9 cellular contexts compared by ENCODE assay signal in genomic region chr15:63509933-63510547, GRCh38. TPM values are rescaled to one million over a fixed set of nuclear protein-coding genes. Genes with fewer than 3 reads are reported as not detected.
DNase-seq lines count a peak whose midpoint lies in the region; ATAC-seq and TF ChIP-seq lines count a peak whose summit lies in the region.
"Had no signal": no experiment of that assay in that cellular context is flagged by ENCODE, and none has a peak within 500 bp of the region (broad histone marks: within the 10 kb centered on the region; RNA-seq: fewer than 3 reads in every experiment).

No MANE protein-coding gene starts in this region.

- no peak for TF ChIP-seq POLR2A in transverse colon (IDR thresholded peaks at IDR 0.05)

- H3K9me3 Mint-ChIP-seq in activated T-cell treated with anti-CD3 and anti-CD28 coated beads, Interleukin-2, amount 50 U/mL, for 4 hours = no peaks in the 10 kb centered on the region
- no peaks in the 10 kb centered on the region for H3K9me3 Mint-ChIP-seq in activated naive CD4-positive, alpha-beta T cell treated with anti-CD3 and anti-CD28 coated beads, Interleukin-2, amount 50 U/mL, for 72 hours
- H3K9me3 Mint-ChIP-seq in glutamatergic neuron (ENCODE audit: unreplicated experiment) = peaks cover 3% of the 10 kb centered on the region

- H3K27me3 ChIP-seq in foreskin keratinocyte = no peaks in the 10 kb centered on the region
- no peaks in the 10 kb centered on the region for H3K27me3 ChIP-seq in transverse colon

- DNase-seq in activated T-cell treated with anti-CD3 and anti-CD28 coated beads, Interleukin-2, amount 50 U/mL, for 4 hours = no peak
- no peak for DNase-seq in activated T-cell treated with anti-CD3 and anti-CD28 coated beads, Interleukin-2, amount 50 U/mL, for 48 hours
- no peak for DNase-seq in activated naive CD4-positive, alpha-beta T cell treated with anti-CD3 and anti-CD28 coated beads, Interleukin-2, amount 50 U/mL, for 72 hours (ENCODE audit: low spot score in 2 of 2)
- DNase-seq in foreskin keratinocyte (peak in 1 of 2 donors; percentile 64), transverse colon (no peak), glutamatergic neuron (no peak)
- DNase-seq: NCI-H748 treated with DMSO at 0.1 percent for 48 hours had no signal

- H3K9me3 ChIP-seq in transverse colon = no peaks in the 10 kb centered on the region

- H3K36me3 Mint-ChIP-seq in activated T-cell treated with anti-CD3 and anti-CD28 coated beads, Interleukin-2, amount 50 U/mL, for 4 hours (ENCODE audit: insufficient read depth) = no peaks in the 10 kb centered on the region
- H3K36me3 Mint-ChIP-seq in activated naive CD4-positive, alpha-beta T cell treated with anti-CD3 and anti-CD28 coated beads, Interleukin-2, amount 50 U/mL, for 72 hours = peaks cover 0 to 15% of the 10 kb centered on the region in 2 donors
- H3K36me3 Mint-ChIP-seq in glutamatergic neuron (ENCODE audit: unreplicated experiment) = no peaks in the 10 kb centered on the region

- intact Hi-C loops in transverse colon (cut with DNase I; ENCODE audit: low total_unique reads) = no loop called here

- TF ChIP-seq EP300 in transverse colon (IDR thresholded peaks at IDR 0.05; ENCODE audit: low read depth) = no peak

- H3K27me3 Mint-ChIP-seq in activated T-cell treated with anti-CD3 and anti-CD28 coated beads, Interleukin-2, amount 50 U/mL, for 4 hours (ENCODE audit: low read depth) = no peaks in the 10 kb centered on the region
- H3K27me3 Mint-ChIP-seq in glutamatergic neuron (ENCODE audit: unreplicated experiment) = peaks cover 5% of the 10 kb centered on the region

- peaks cover 47% of the 10 kb centered on the region for H3K4me1 ChIP-seq in foreskin keratinocyte
- H3K4me1 ChIP-seq in transverse colon = peaks cover 40 to 92% (median 75%) of the 10 kb centered on the region in 4 donors

- H3K27ac ChIP-seq in foreskin keratinocyte = no peak overlapping the region
- H3K27ac ChIP-seq in transverse colon = peak overlapping the region; percentile 27 to 49 (median 45)

- no peak overlapping the region for H3K4me3 ChIP-seq in transverse colon

- H3K36me3 ChIP-seq in transverse colon = no peaks in the 10 kb centered on the region

- TF ChIP-seq CTCF in foreskin keratinocyte (conservative IDR thresholded peaks at IDR 0.05) (no peak), transverse colon (IDR thresholded peaks at IDR 0.05) (no peak), glutamatergic neuron (IDR thresholded peaks at IDR 0.05; ENCODE audit: partially characterized antibody, unreplicated experiment) (no peak)

- peaks cover 89% of the 10 kb centered on the region for H3K4me1 Mint-ChIP-seq in activated T-cell treated with anti-CD3 and anti-CD28 coated beads, Interleukin-2, amount 50 U/mL, for 4 hours (ENCODE audit: low read depth)
- H3K4me1 Mint-ChIP-seq in glutamatergic neuron (ENCODE audit: low read depth, unreplicated experiment) = peaks cover 11% of the 10 kb centered on the region

- in situ Hi-C loops in transverse colon (cut with MboI; ENCODE audit: low pct_ligation_motif_present in 1 of 4, low pct_unique_long_range_greater_than_20kb in 1 of 4, low sequenced_read_pairs in 3 of 4) = no loop called here

- 6 to 14% methylated on average over 3 to 4 of the region's 4 CpGs for WGBS in transverse colon (ENCODE audit: low coverage in 1 of 2), 2 donors

- peak; percentile 65 to 67 for ATAC-seq in activated T-cell treated with anti-CD3 and anti-CD28 coated beads, Interleukin-2, amount 50 U/mL, for 4 hours
- ATAC-seq in activated naive CD4-positive, alpha-beta T cell treated with anti-CD3 and anti-CD28 coated beads, Interleukin-2, amount 50 U/mL, for 72 hours = peak; percentile 74 to 79
- peak; percentile 85 for ATAC-seq in foreskin keratinocyte
- no peak for ATAC-seq in HG02973 (IDR thresholded peaks at IDR 0.05; ENCODE audit: unreplicated experiment)
- ATAC-seq in GM21723 (IDR thresholded peaks at IDR 0.05; ENCODE audit: unreplicated experiment) = no peak

- H3K27ac Mint-ChIP-seq in activated naive CD4-positive, alpha-beta T cell treated with anti-CD3 and anti-CD28 coated beads, Interleukin-2, amount 50 U/mL, for 72 hours = peak overlapping the region; percentile 62 to 69
- H3K27ac Mint-ChIP-seq in glutamatergic neuron (ENCODE audit: unreplicated experiment) = no peak overlapping the region

- peak overlapping the region; percentile 67 for H3K4me3 Mint-ChIP-seq in activated T-cell treated with anti-CD3 and anti-CD28 coated beads, Interleukin-2, amount 50 U/mL, for 4 hours
- no peak overlapping the region for H3K4me3 Mint-ChIP-seq in glutamatergic neuron (ENCODE audit: unreplicated experiment)

RNA-seq across cellular contexts. Expression of gene USP3, which starts 5.6 kb away (rescaled TPM):
- total RNA-seq in activated T-cell treated with anti-CD3 and anti-CD28 coated beads, Interleukin-2, amount 50 U/mL, for 4 hours = 10 to 100 TPM; 34.2 to 40.9 (median 35.5) TPM
- 10 to 100 TPM; 71.4 to 81.4 TPM for total RNA-seq in activated naive CD4-positive, alpha-beta T cell treated with anti-CD3 and anti-CD28 coated beads, Interleukin-2, amount 50 U/mL, for 72 hours
- total RNA-seq in foreskin keratinocyte (26.3 and 26.7 TPM in 2 replicates), transverse colon (10 to 100 TPM; 56.1 to 93.0 (median 73.7) TPM), glutamatergic neuron (ENCODE audit: unreplicated experiment) (50.9 TPM)
- polyA plus RNA-seq in foreskin keratinocyte = 14.0 and 16.0 TPM in 2 replicates

Comparison
In these comparisons a context has a peak if more than half of its experiments do, and no peak if none do; other contexts are left out.
1. ATAC-seq: peak in activated T-cell treated with anti-CD3 and anti-CD28 coated beads, Interleukin-2, amount 50 U/mL, for 4 hours (2 of 2), activated naive CD4-positive, alpha-beta T cell treated with anti-CD3 and anti-CD28 coated beads, Interleukin-2, amount 50 U/mL, for 72 hours (2 of 2) and foreskin keratinocyte (single experiment); none in HG02973 (single experiment) and GM21723 (single experiment).